Comparison of ENCODE assay signal across 10 cellular contexts in genomic region chr11:61609970-61610347, GRCh38. TPM values are rescaled to one million over a fixed set of nuclear protein-coding genes. Genes with fewer than 3 reads are reported as not detected.
DNase-seq lines count a peak whose midpoint lies in the region; FAIRE-seq and TF ChIP-seq lines count a peak whose summit lies in the region.
"Had no signal": no experiment of that assay in that cellular context is flagged by ENCODE, and none has a peak within 500 bp of the region (broad histone marks: within the 10 kb centered on the region; RNA-seq: fewer than 3 reads in every experiment).

No MANE protein-coding gene starts in this region.

- H2AFZ ChIP-seq in astrocyte (ENCODE audit: low read depth, low read length) = no peak overlapping the region

- peaks cover 46% of the 10 kb centered on the region for H3K27me3 Mint-ChIP-seq in astrocyte (ENCODE audit: low read depth, unreplicated experiment)

- no peak for TF ChIP-seq CTCF in C4-2B (conservative IDR thresholded peaks at IDR 0.05)
- no peak for TF ChIP-seq CTCF in astrocyte (IDR thresholded peaks at IDR 0.05; ENCODE audit: insufficient read depth, low read depth, low read length)
- no peak for TF ChIP-seq CTCF in adrenal gland (IDR thresholded peaks at IDR 0.05)

- H3K4me1 ChIP-seq in astrocyte (ENCODE audit: insufficient read depth, low read length) (peaks cover 9% of the 10 kb centered on the region), adrenal gland (replicated peaks in 1 of 2) (no peaks in the 10 kb centered on the region)

- no peak overlapping the region for H3K4me3 ChIP-seq in astrocyte (ENCODE audit: insufficient read depth, low read depth, low read length)
- H3K4me3 ChIP-seq in adrenal gland = no peak overlapping the region
- H3K4me3 ChIP-seq: esophagus muscularis mucosa had no signal

- intact Hi-C loops in adrenal gland (cut with DNase I) = no loop called here

- peaks cover 6% of the 10 kb centered on the region for H3K9me3 Mint-ChIP-seq in astrocyte (ENCODE audit: unreplicated experiment)
- H3K9me3 Mint-ChIP-seq: stimulated activated naive CD8-positive, alpha-beta T cell treated with anti-CD3 and anti-CD28 coated beads, Interleukin-15, Interleukin-2, amounts not matched to agents 100 ng/mL and 50 ng/mL, for 24 hours had no signal

- H3K4me3 Mint-ChIP-seq in astrocyte (ENCODE audit: unreplicated experiment) = no peak overlapping the region
- H3K4me3 Mint-ChIP-seq: stimulated activated naive CD8-positive, alpha-beta T cell treated with anti-CD3 and anti-CD28 coated beads, Interleukin-15, Interleukin-2, amounts not matched to agents 100 ng/mL and 50 ng/mL, for 24 hours had no signal

- H3K36me3 ChIP-seq in astrocyte (ENCODE audit: insufficient read depth, low read length) (no peaks in the 10 kb centered on the region), adrenal gland (replicated peaks in 1 of 2) (no peaks in the 10 kb centered on the region)
- H3K36me3 ChIP-seq: esophagus muscularis mucosa had no signal

- no peak overlapping the region for H3K27ac Mint-ChIP-seq in astrocyte (ENCODE audit: unreplicated experiment)
- H3K27ac Mint-ChIP-seq: stimulated activated naive CD8-positive, alpha-beta T cell treated with anti-CD3 and anti-CD28 coated beads, Interleukin-15, Interleukin-2, amounts not matched to agents 100 ng/mL and 50 ng/mL, for 24 hours had no signal

- H3K36me3 Mint-ChIP-seq in astrocyte (ENCODE audit: low read depth, unreplicated experiment) = peaks cover 3% of the 10 kb centered on the region

- FAIRE-seq in astrocyte (lab: Jason Lieb, UNC) (no peak), HTR-8/SVneo (lab: Jason Lieb, UNC) (no peak)

- peak overlapping the region; percentile 7; the same call in 1 of the 2 replicates for H3K27ac ChIP-seq in C4-2B
- H3K27ac ChIP-seq in astrocyte (ENCODE audit: low read depth, low read length) = no peak overlapping the region
- H3K27ac ChIP-seq in adrenal gland = no peak overlapping the region
- H3K27ac ChIP-seq: esophagus muscularis mucosa had no signal

- H3K9me3 ChIP-seq in astrocyte (ENCODE audit: insufficient read depth, low read depth, low read length) = peaks cover 4% of the 10 kb centered on the region
- no peaks in the 10 kb centered on the region for H3K9me3 ChIP-seq in adrenal gland (replicated peaks in 1 of 3)
- H3K9me3 ChIP-seq: esophagus muscularis mucosa had no signal

- H3K9ac ChIP-seq in astrocyte (ENCODE audit: low read length) = no peak overlapping the region

- H3K4me2 ChIP-seq in astrocyte (ENCODE audit: low read length) = peak overlapping the region; percentile 16

- 19 to 43% (median 34%) methylated on average over 6 of the region's 6 CpGs for WGBS in adrenal gland, 4 donors

- DNase-seq in NAMALWA (ENCODE audit: low spot score) = peak; percentile 66
- DNase-seq in astrocyte (ENCODE audit: low read depth) = no peak
- DNase-seq in left kidney (ENCODE audit: low read depth, low spot score) = peak; percentile 70
- no peak for DNase-seq in adrenal gland
- no peak for DNase-seq in NCI-H2029 (lab: John Stamatoyannopoulos, UW)
- no peak for DNase-seq in medulla oblongata (ENCODE audit: extremely low spot score)
- DNase-seq in HTR-8/SVneo (ENCODE audit: insufficient read length, low spot score) = no peak

- H3K27me3 ChIP-seq in astrocyte (ENCODE audit: insufficient read depth, low read length) = peaks cover 19% of the 10 kb centered on the region
- H3K27me3 ChIP-seq in adrenal gland = no peaks in the 10 kb centered on the region

- no peaks in the 10 kb centered on the region for H3K79me2 ChIP-seq in astrocyte (ENCODE audit: insufficient read depth, low read length)

- peaks cover 6% of the 10 kb centered on the region for H3K4me1 Mint-ChIP-seq in astrocyte (ENCODE audit: low read depth, unreplicated experiment)

- TF ChIP-seq POLR2A in adrenal gland (IDR thresholded peaks at IDR 0.05) = no peak

- no peaks in the 10 kb centered on the region for H4K20me1 ChIP-seq in astrocyte (ENCODE audit: insufficient read depth, low read length)

RNA-seq across cellular contexts. Expression of gene SYT7, which starts 29.1 kb away (rescaled TPM):
- total RNA-seq in astrocyte = 3.7 and 3.8 TPM in 2 replicates
- 1 to 10 TPM in 4 of 8 donors, under 1 TPM in 3, not detected in 1; 0.09 to 6.0 (median 1.1) TPM for total RNA-seq in adrenal gland
- polyA plus RNA-seq in adrenal gland = 1 to 10 TPM; 1.4 to 6.8 (median 6.5) TPM

Comparison
In these comparisons a context has a peak if more than half of its experiments do, and no peak if none do; other contexts are left out.
1. DNase-seq: peak in NAMALWA (single experiment) and left kidney (single experiment); none in astrocyte (single experiment), adrenal gland (0 of 7), NCI-H2029 (single experiment), medulla oblongata (single experiment) and HTR-8/SVneo (single experiment).